In the genomic region with DNA sequence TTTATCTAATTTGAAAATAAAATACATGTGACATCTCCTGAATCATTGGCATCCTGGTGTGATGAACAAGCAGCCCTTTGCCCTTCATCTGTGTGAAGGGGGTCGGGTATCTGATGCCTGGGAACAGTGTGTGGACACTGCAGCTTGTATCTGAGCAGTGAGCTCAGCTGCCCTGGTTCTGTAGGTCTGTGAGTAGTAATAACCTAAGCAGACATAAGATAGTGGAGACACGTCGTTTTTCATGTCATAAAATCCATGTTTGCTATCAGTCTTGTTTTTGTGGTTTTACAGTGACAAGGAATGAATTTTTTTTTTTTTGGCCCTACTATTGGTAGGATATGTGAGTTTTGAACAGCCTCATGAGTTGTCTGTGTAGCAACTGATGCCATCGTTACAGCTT, we compare ENCODE assay signal across 19 cellular contexts.
"Had no signal": no experiment of that assay in that cellular context is flagged by ENCODE, and none has a peak within 500 bp of the region (broad histone marks: within the 10 kb centered on the region; RNA-seq: fewer than 3 reads in every experiment).

No MANE protein-coding gene starts in this region.

- DNase-seq: activated CD4-positive, alpha-beta T cell treated with anti-CD3 and anti-CD28 coated beads, Interleukin-2, amount 10 ng/mL, durations not matched to agents 24 days and 14 days; activated CD8-positive, alpha-beta T cell treated with anti-CD3 and anti-CD28 coated beads for 36 hours; activated effector memory CD4-positive, alpha-beta T cell treated with Interleukin-2 at 50 U/mL for 16 hours; activated naive CD4-positive, alpha-beta T cell treated with anti-CD3 and anti-CD28 coated beads, Interleukin-2, amount 10 ng/mL, durations not matched to agents 7 days and 5 days; activated naive CD8-positive, alpha-beta T cell treated with anti-CD3 and anti-CD28 coated beads, Interleukin-2, amount 50 U/mL, for 24 hours; activated T-cell treated with anti-CD3 and anti-CD28 coated beads, Interleukin-2, amount 50 U/mL, for 1 hour; aorta; cerebellar nuclear complex; effector CD4-positive, alpha-beta T cell; mesenchymal stem cell; mucosa of descending colon; naive thymus-derived CD4-positive, alpha-beta T cell; stimulated activated CD4-positive, alpha-beta T cell treated with anti-CD3 and anti-CD28 coated beads, Interleukin-12 subunit alpha, Interleukin-12 subunit beta, amount 100 ng/mL, for 4 hours; stimulated activated CD4-positive, alpha-beta T cell treated with anti-CD3 and anti-CD28 coated beads, Interleukin-1b, Interleukin-23, amount 100 ng/mL, for 48 hours; stimulated activated naive CD4-positive, alpha-beta T cell treated with Interleukin-2 at 50 U/mL for 16 hours; T-helper 1 cell; T-helper 9 cell; thyroid gland had no signal

- H3K27ac ChIP-seq: neutrophil, thyroid gland had no signal

- H3K9me3 Mint-ChIP-seq: activated naive CD4-positive, alpha-beta T cell treated with anti-CD3 and anti-CD28 coated beads, Interleukin-2, amount 10 ng/mL, durations not matched to agents 7 days and 5 days; activated naive CD8-positive, alpha-beta T cell treated with anti-CD3 and anti-CD28 coated beads, Interleukin-2, amount 50 U/mL, for 24 hours had no signal

- H3K27ac Mint-ChIP-seq: activated CD8-positive, alpha-beta T cell treated with anti-CD3 and anti-CD28 coated beads for 36 hours; activated naive CD4-positive, alpha-beta T cell treated with anti-CD3 and anti-CD28 coated beads, Interleukin-2, amount 10 ng/mL, durations not matched to agents 7 days and 5 days; activated naive CD8-positive, alpha-beta T cell treated with anti-CD3 and anti-CD28 coated beads, Interleukin-2, amount 50 U/mL, for 24 hours had no signal

- H3K27me3 Mint-ChIP-seq: activated CD4-positive, alpha-beta T cell treated with anti-CD3 and anti-CD28 coated beads, Interleukin-2, amount 10 ng/mL, durations not matched to agents 24 days and 14 days; activated CD8-positive, alpha-beta T cell treated with anti-CD3 and anti-CD28 coated beads for 36 hours; activated naive CD4-positive, alpha-beta T cell treated with anti-CD3 and anti-CD28 coated beads, Interleukin-2, amount 10 ng/mL, durations not matched to agents 7 days and 5 days; activated naive CD8-positive, alpha-beta T cell treated with anti-CD3 and anti-CD28 coated beads, Interleukin-2, amount 50 U/mL, for 24 hours; naive thymus-derived CD4-positive, alpha-beta T cell had no signal

- H3K27me3 ChIP-seq: neutrophil, thyroid gland had no signal

- H3K4me3 ChIP-seq: mucosa of descending colon, thyroid gland had no signal

- H3K9me3 ChIP-seq: mucosa of descending colon, neutrophil, thyroid gland had no signal

- ATAC-seq: activated naive CD8-positive, alpha-beta T cell treated with anti-CD3 and anti-CD28 coated beads, Interleukin-2, amount 50 U/mL, for 24 hours; mucosa of descending colon; naive thymus-derived CD4-positive, alpha-beta T cell had no signal

- H3K4me3 Mint-ChIP-seq: activated CD4-positive, alpha-beta T cell treated with anti-CD3 and anti-CD28 coated beads, Interleukin-2, amount 10 ng/mL, durations not matched to agents 24 days and 14 days; activated CD8-positive, alpha-beta T cell treated with anti-CD3 and anti-CD28 coated beads for 36 hours; activated naive CD4-positive, alpha-beta T cell treated with anti-CD3 and anti-CD28 coated beads, Interleukin-2, amount 10 ng/mL, durations not matched to agents 7 days and 5 days; activated naive CD8-positive, alpha-beta T cell treated with anti-CD3 and anti-CD28 coated beads, Interleukin-2, amount 50 U/mL, for 24 hours had no signal
